8 cellular contexts compared by ENCODE assay signal in the genomic region with DNA sequence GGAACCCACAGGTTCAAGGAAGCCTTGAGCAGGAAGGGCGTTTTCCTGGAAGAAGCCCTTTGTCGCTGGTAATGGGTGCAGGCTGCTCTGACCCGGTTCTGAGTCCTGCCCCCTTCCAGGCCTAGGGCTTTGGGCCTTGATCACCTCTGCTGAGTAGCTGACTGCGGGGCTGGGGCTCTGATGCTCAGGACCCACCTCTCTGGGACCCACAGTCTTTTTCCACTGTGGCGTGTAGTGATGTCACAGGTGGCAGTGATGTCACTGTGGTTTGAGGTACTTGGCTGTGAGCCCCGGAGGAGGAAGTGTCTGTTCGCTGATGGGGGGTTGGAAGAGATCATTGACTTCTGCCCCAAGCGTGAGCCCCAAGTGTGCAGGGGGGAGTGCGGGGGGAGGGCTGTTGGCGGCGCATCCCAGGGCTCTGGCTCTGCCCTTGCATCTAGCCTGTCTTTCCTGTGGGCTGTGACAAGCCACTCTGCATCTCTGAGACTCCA. TPM values are rescaled to one million over a fixed set of nuclear protein-coding genes. Genes with fewer than 3 reads are reported as not detected.
DNase-seq lines count a peak whose midpoint lies in the region; ATAC-seq and TF ChIP-seq lines count a peak whose summit lies in the region.

No MANE protein-coding gene starts in this region.

- DNase-seq in SKM-1 (lab: John Stamatoyannopoulos, UW; ENCODE audit: unreplicated experiment) (peak; percentile 64), GOT3 (lab: John Stamatoyannopoulos, UW) (no peak), PC-3 (no peak)
- peak; percentile 27 to 73 (median 46) for DNase-seq in activated naive CD4-positive, alpha-beta T cell (lab: John Stamatoyannopoulos, UW)

- no peaks in the 10 kb centered on the region for H3F3A ChIP-seq in PC-3 (ENCODE audit: low read length, unreplicated experiment)

- H3K36me3 Mint-ChIP-seq in stimulated activated memory B cell treated with anti-CD40 and anti-IgM and Interleukin-4, amounts not matched to agents 10 μg/mL and 1 μg/mL and 100 μg/mL, for 72 hours = peaks cover 69% of the 10 kb centered on the region

- H3K4me1 ChIP-seq in mononuclear cell (ENCODE audit: insufficient read depth, low read length) (peaks cover 100% of the 10 kb centered on the region), PC-3 (ENCODE audit: insufficient read depth, low read length) (peaks cover 3% of the 10 kb centered on the region; the same call in 1 of the 2 replicates)

- TF ChIP-seq CTCF in PC-3 (conservative IDR thresholded peaks at IDR 0.05; ENCODE audit: low read depth, low read length) = no peak

- H3K4me3 ChIP-seq in mononuclear cell (ENCODE audit: low read length) = peak overlapping the region; percentile 6
- H3K4me3 ChIP-seq in PC-3 (ENCODE audit: low read length) = no peak overlapping the region

- BruUV-seq in PC-3 (replicated peaks; lab: Mats Ljungman, UMichigan) = no TSS peak

- peaks cover 4% of the 10 kb centered on the region for H3K9me3 Mint-ChIP-seq in stimulated activated memory B cell treated with anti-CD40 and anti-IgM and Interleukin-4, amounts not matched to agents 10 μg/mL and 1 μg/mL and 100 μg/mL, for 72 hours

- no peaks in the 10 kb centered on the region for H4K20me1 ChIP-seq in PC-3 (ENCODE audit: low read length)

- H3K9me3 ChIP-seq in mononuclear cell (ENCODE audit: low read depth, low read length) (no peaks in the 10 kb centered on the region), PC-3 (ENCODE audit: low read length) (no peaks in the 10 kb centered on the region)

- CTCF ChIA-PET in PC-3 (lab: Charles Lee) = no interaction called here

- no peaks in the 10 kb centered on the region for H3K27me3 Mint-ChIP-seq in stimulated activated memory B cell treated with anti-CD40 and anti-IgM and Interleukin-4, amounts not matched to agents 10 μg/mL and 1 μg/mL and 100 μg/mL, for 72 hours

- no peak overlapping the region for H3K4me2 ChIP-seq in PC-3 (ENCODE audit: low read length)

- H3K27me3 ChIP-seq in mononuclear cell (ENCODE audit: insufficient read depth, low read length) (no peaks in the 10 kb centered on the region), PC-3 (ENCODE audit: low read length) (no peaks in the 10 kb centered on the region)

- peak overlapping the region; percentile 61 for H3K4me3 Mint-ChIP-seq in stimulated activated memory B cell treated with anti-CD40 and anti-IgM and Interleukin-4, amounts not matched to agents 10 μg/mL and 1 μg/mL and 100 μg/mL, for 72 hours

- H3K27ac ChIP-seq in PC-3 (ENCODE audit: low read length) = no peak overlapping the region

- intact Hi-C loops in PC-3 (cut with micrococcal nuclease) = no loop called here

- no peak overlapping the region for H3K9ac ChIP-seq in PC-3 (ENCODE audit: low read length)

- peak; percentile 70 for ATAC-seq in stimulated activated memory B cell treated with anti-CD40 and anti-IgM and Interleukin-4, amounts not matched to agents 10 μg/mL and 1 μg/mL and 100 μg/mL, for 72 hours
- ATAC-seq in GM21515 (IDR thresholded peaks at IDR 0.05; ENCODE audit: unreplicated experiment) = no peak
- ATAC-seq in PC-3 = no peak
- no peak for ATAC-seq in HG03439 (IDR thresholded peaks at IDR 0.05; ENCODE audit: unreplicated experiment)

- no peaks in the 10 kb centered on the region for H3K36me3 ChIP-seq in PC-3 (ENCODE audit: low read depth, low read length)

- peak overlapping the region; percentile 74 for H3K27ac Mint-ChIP-seq in stimulated activated memory B cell treated with anti-CD40 and anti-IgM and Interleukin-4, amounts not matched to agents 10 μg/mL and 1 μg/mL and 100 μg/mL, for 72 hours

- H2AFZ ChIP-seq in PC-3 (ENCODE audit: low read length) = no peak overlapping the region

- no peaks in the 10 kb centered on the region for H3K79me2 ChIP-seq in PC-3 (ENCODE audit: low read length)

- POLR2A ChIA-PET in PC-3 (lab: Charles Lee; ENCODE audit: unreplicated experiment) = no interaction called here

- peaks cover 98% of the 10 kb centered on the region for H3K4me1 Mint-ChIP-seq in stimulated activated memory B cell treated with anti-CD40 and anti-IgM and Interleukin-4, amounts not matched to agents 10 μg/mL and 1 μg/mL and 100 μg/mL, for 72 hours

- H3K9me2 ChIP-seq in PC-3 (replicated peaks; ENCODE audit: low read length) = no peaks in the 10 kb centered on the region

RNA-seq across cellular contexts. Expression of a gene that starts 6.9 kb away (rescaled TPM):
- 210 TPM for total RNA-seq in mononuclear cell
- 0.29 and 1.3 TPM in 2 replicates for total RNA-seq in PC-3 (2014; rRNA removed)

RNA-seq across cellular contexts. Expression of a gene that starts 56.2 kb away (rescaled TPM):
- total RNA-seq in mononuclear cell (52.4 TPM), PC-3 (2014; rRNA removed) (30.7 and 43.6 TPM in 2 replicates)

Comparison
In these comparisons a context has a peak if more than half of its experiments do, and no peak if none do; other contexts are left out.
1. DNase-seq: peak in SKM-1 (single experiment) and activated naive CD4-positive, alpha-beta T cell (4 of 4); none in GOT3 (single experiment) and PC-3 (single experiment).
2. RNA of a gene that starts 6.9 kb away (total RNA-seq): 210 TPM in mononuclear cell (single experiment); 0.29 to 1.3 TPM in PC-3; every median in the first group is over 10 times any median in the second.